In the genomic region with DNA sequence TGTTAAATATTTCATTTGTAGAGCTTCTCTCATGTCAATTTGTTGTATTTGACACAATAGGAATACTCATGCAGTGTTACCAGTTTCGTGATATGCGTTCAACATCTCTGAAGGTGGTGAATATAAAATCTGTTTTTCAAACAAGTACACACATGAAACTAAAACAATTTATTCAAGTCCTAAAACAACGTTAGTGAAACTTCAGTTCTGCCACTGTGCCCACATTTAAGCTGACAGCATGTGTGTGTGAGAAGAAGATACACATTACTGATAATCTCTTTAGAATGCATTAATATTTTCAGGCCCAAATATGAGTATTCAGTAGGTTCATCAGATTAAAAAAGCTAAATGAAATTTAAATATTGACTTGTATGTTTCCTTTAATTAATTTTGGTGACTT, we compare ENCODE assay signal across 11 cellular contexts. TPM values are rescaled to one million over a fixed set of nuclear protein-coding genes. Genes with fewer than 3 reads are reported as not detected.
DNase-seq lines count a peak whose midpoint lies in the region; ATAC-seq and TF ChIP-seq lines count a peak whose summit lies in the region.
"Had no signal": no experiment of that assay in that cellular context is flagged by ENCODE, and none has a peak within 500 bp of the region (broad histone marks: within the 10 kb centered on the region; RNA-seq: fewer than 3 reads in every experiment).

No MANE protein-coding gene starts in this region.

- no peak overlapping the region for H3K4me3 Mint-ChIP-seq in activated CD4-positive, alpha-beta T cell treated with anti-CD3 and anti-CD28 coated beads, Interleukin-2, amount 10 ng/mL, durations not matched to agents 7 days and 5 days
- H3K4me3 Mint-ChIP-seq in activated CD4-positive, alpha-beta memory T cell treated with anti-CD3 and anti-CD28 coated beads for 36 hours: no peak overlapping the region

- H3K4me3 ChIP-seq in body of pancreas (no peak overlapping the region), mucosa of stomach (ENCODE audit: low read length) (no peak overlapping the region), upper lobe of right lung (no peak overlapping the region)

- H3K4me1 ChIP-seq in body of pancreas (peaks cover 50% of the 10 kb centered on the region), mucosa of stomach (ENCODE audit: control insufficient read depth, insufficient read depth, low read length) (peaks cover 43% of the 10 kb centered on the region), upper lobe of right lung (peaks cover 73% of the 10 kb centered on the region)

- peak overlapping the region; percentile 72 for H3K27ac Mint-ChIP-seq in activated CD4-positive, alpha-beta T cell treated with anti-CD3 and anti-CD28 coated beads, Interleukin-2, amount 10 ng/mL, durations not matched to agents 7 days and 5 days
- no peak overlapping the region for H3K27ac Mint-ChIP-seq in activated CD4-positive, alpha-beta memory T cell treated with anti-CD3 and anti-CD28 coated beads for 36 hours

- CTCF ChIA-PET in activated CD4-positive, alpha-beta T cell treated with anti-CD3 and anti-CD28 coated beads, Interleukin-2, amount 10 ng/mL, durations not matched to agents 7 days and 5 days (lab: Charles Lee): no interaction called here
- CTCF ChIA-PET in activated CD4-positive, alpha-beta memory T cell treated with anti-CD3 and anti-CD28 coated beads for 36 hours (lab: Charles Lee): no interaction called here

- H3K9me3 ChIP-seq in body of pancreas (no peaks in the 10 kb centered on the region), mucosa of stomach (ENCODE audit: control insufficient read depth, low read length) (no peaks in the 10 kb centered on the region), upper lobe of right lung (no peaks in the 10 kb centered on the region)

- no peaks in the 10 kb centered on the region for H3K36me3 Mint-ChIP-seq in activated CD4-positive, alpha-beta T cell treated with anti-CD3 and anti-CD28 coated beads, Interleukin-2, amount 10 ng/mL, durations not matched to agents 7 days and 5 days (ENCODE audit: low read depth)
- no peaks in the 10 kb centered on the region for H3K36me3 Mint-ChIP-seq in activated CD4-positive, alpha-beta memory T cell treated with anti-CD3 and anti-CD28 coated beads for 36 hours

- intact Hi-C loops in body of pancreas (cut with DNase I): no loop called here
- intact Hi-C loops in upper lobe of right lung (cut with DNase I): no loop called here
- intact Hi-C loops in activated CD4-positive, alpha-beta memory T cell treated with anti-CD3 and anti-CD28 coated beads for 36 hours (cut with micrococcal nuclease): loop anchor here (2.0 to 5.0 kb wide), 2 partner anchors 174 to 199 kb away; a partner anchor contains a TSS

- DNase-seq in activated CD4-positive, alpha-beta T cell treated with anti-CD3 and anti-CD28 coated beads, Interleukin-2, amount 10 ng/mL, durations not matched to agents 7 days and 5 days: no peak
- DNase-seq in activated CD4-positive, alpha-beta T cell treated with anti-CD3 and anti-CD28 coated beads for 1 hour: no peak
- DNase-seq in body of pancreas: no peak
- no peak for DNase-seq in upper lobe of right lung
- DNase-seq in activated CD4-positive, alpha-beta memory T cell treated with anti-CD3 and anti-CD28 coated beads for 36 hours: no peak
- no peak for DNase-seq in T1000 (lab: John Stamatoyannopoulos, UW)
- DNase-seq: activated CD8-positive, alpha-beta memory T cell treated with anti-CD3 and anti-CD28 coated beads for 24 hours; left cardiac atrium; NCI-H510A had no signal

- WGBS in body of pancreas, 2 donors: 62 to 65% methylated on average over 3 of the region's 3 CpGs

- no peak for ATAC-seq in body of pancreas
- no peak for ATAC-seq in upper lobe of right lung
- no peak for ATAC-seq in GM19324 (IDR thresholded peaks at IDR 0.05; ENCODE audit: low FRiP score, unreplicated experiment)

- peak overlapping the region in 3 of 4 donors; percentile 60 to 85 (median 85) for H3K27ac ChIP-seq in body of pancreas
- H3K27ac ChIP-seq in upper lobe of right lung: peak overlapping the region; percentile 83

- TF ChIP-seq CTCF in body of pancreas (IDR thresholded peaks at IDR 0.05): no peak
- no peak for TF ChIP-seq CTCF in upper lobe of right lung (IDR thresholded peaks at IDR 0.05)

- POLR2A ChIA-PET in activated CD4-positive, alpha-beta T cell treated with anti-CD3 and anti-CD28 coated beads, Interleukin-2, amount 10 ng/mL, durations not matched to agents 7 days and 5 days (lab: Charles Lee): no interaction called here
- POLR2A ChIA-PET in activated CD4-positive, alpha-beta memory T cell treated with anti-CD3 and anti-CD28 coated beads for 36 hours (lab: Charles Lee): no interaction called here

- peak overlapping the region; percentile 13 for H3K9ac ChIP-seq in mucosa of stomach (ENCODE audit: low read length)

- no peaks in the 10 kb centered on the region for H3K27me3 Mint-ChIP-seq in activated CD4-positive, alpha-beta T cell treated with anti-CD3 and anti-CD28 coated beads, Interleukin-2, amount 10 ng/mL, durations not matched to agents 7 days and 5 days
- H3K27me3 Mint-ChIP-seq in activated CD4-positive, alpha-beta memory T cell treated with anti-CD3 and anti-CD28 coated beads for 36 hours: no peaks in the 10 kb centered on the region

- H3K27me3 ChIP-seq in body of pancreas: no peaks in the 10 kb centered on the region
- no peaks in the 10 kb centered on the region for H3K27me3 ChIP-seq in mucosa of stomach (ENCODE audit: control insufficient read depth, insufficient read depth, low read length)
- H3K27me3 ChIP-seq in upper lobe of right lung: no peaks in the 10 kb centered on the region

- peaks cover 35% of the 10 kb centered on the region for H3K4me1 Mint-ChIP-seq in activated CD4-positive, alpha-beta T cell treated with anti-CD3 and anti-CD28 coated beads, Interleukin-2, amount 10 ng/mL, durations not matched to agents 7 days and 5 days
- H3K4me1 Mint-ChIP-seq in activated CD4-positive, alpha-beta memory T cell treated with anti-CD3 and anti-CD28 coated beads for 36 hours (ENCODE audit: low read depth): peaks cover 23% of the 10 kb centered on the region

- TF ChIP-seq POLR2A in body of pancreas (IDR thresholded peaks at IDR 0.05): no peak

- peaks cover 7% of the 10 kb centered on the region for H3K9me3 Mint-ChIP-seq in activated CD4-positive, alpha-beta T cell treated with anti-CD3 and anti-CD28 coated beads, Interleukin-2, amount 10 ng/mL, durations not matched to agents 7 days and 5 days
- no peaks in the 10 kb centered on the region for H3K9me3 Mint-ChIP-seq in activated CD4-positive, alpha-beta memory T cell treated with anti-CD3 and anti-CD28 coated beads for 36 hours

- no peaks in the 10 kb centered on the region for H3K36me3 ChIP-seq in body of pancreas (replicated peaks in 1 of 2; ENCODE audit: insufficient read depth in 1 of 2, low read depth in 2 of 2)
- no peaks in the 10 kb centered on the region for H3K36me3 ChIP-seq in mucosa of stomach (ENCODE audit: control insufficient read depth, insufficient read depth, low read length)
- H3K36me3 ChIP-seq in upper lobe of right lung: no peaks in the 10 kb centered on the region

RNA-seq across cellular contexts. Expression of a gene that starts 21.7 kb away (rescaled TPM):
- total RNA-seq in activated CD4-positive, alpha-beta T cell treated with anti-CD3 and anti-CD28 coated beads, Interleukin-2, amount 10 ng/mL, durations not matched to agents 7 days and 5 days: under 1 TPM; 0.60 to 0.75 TPM
- total RNA-seq in body of pancreas (10 to 100 TPM; 13.0 to 26.0 TPM), upper lobe of right lung (64.8 TPM)
- total RNA-seq in activated CD4-positive, alpha-beta memory T cell treated with anti-CD3 and anti-CD28 coated beads for 36 hours: under 1 TPM; 0.34 to 0.45 TPM

Comparison
In these comparisons a context has a peak if more than half of its experiments do, and no peak if none do; other contexts are left out.
1. RNA of a gene that starts 21.7 kb away (total RNA-seq): 64.8 TPM in upper lobe of right lung (single experiment) and 13.0 to 26.0 TPM in body of pancreas; 0.60 to 0.75 TPM in activated CD4-positive, alpha-beta T cell treated with anti-CD3 and anti-CD28 coated beads, Interleukin-2, amount 10 ng/mL, durations not matched to agents 7 days and 5 days and 0.34 to 0.45 TPM in activated CD4-positive, alpha-beta memory T cell treated with anti-CD3 and anti-CD28 coated beads for 36 hours; every median in the first group is over 4 times any median in the second.